Comparison of ENCODE assay signal across 13 cellular contexts in genomic region chr6:168603234-168603633, GRCh38.
DNase-seq lines count a peak whose midpoint lies in the region; ATAC-seq and TF ChIP-seq lines count a peak whose summit lies in the region.
"Had no signal": no experiment of that assay in that cellular context is flagged by ENCODE, and none has a peak within 500 bp of the region (broad histone marks: within the 10 kb centered on the region; RNA-seq: fewer than 3 reads in every experiment).

No MANE protein-coding gene starts in this region.

- H3K36me3 Mint-ChIP-seq in type B pancreatic cell = no peaks in the 10 kb centered on the region
- H3K36me3 Mint-ChIP-seq: CD4-positive, CD25-positive, alpha-beta regulatory T cell had no signal

- peak; percentile 40 for DNase-seq in DMS 273 (lab: John Stamatoyannopoulos, UW; ENCODE audit: unreplicated experiment)
- DNase-seq in DMS 273 treated with DMSO at 0.1 percent for 48 hours (lab: John Stamatoyannopoulos, UW) = no peak
- DNase-seq in NCI-H524 treated with DMSO at 0.1 percent for 48 hours (lab: John Stamatoyannopoulos, UW) = peak; percentile 82
- DNase-seq in islet precursor cell = peak; percentile 1
- peak; percentile 54 for DNase-seq in type B pancreatic cell (ENCODE audit: extremely low spot score, unreplicated experiment)
- DNase-seq in activated naive CD4-positive, alpha-beta T cell treated with Interleukin-2 at 50 U/mL for 16 hours = no peak
- DNase-seq in AML-193 (lab: John Stamatoyannopoulos, UW) = no peak
- DNase-seq: CD4-positive, CD25-positive, alpha-beta regulatory T cell; DMS79; H7 had no signal

- peaks cover 34% of the 10 kb centered on the region for H3K4me1 Mint-ChIP-seq in type B pancreatic cell (ENCODE audit: unreplicated experiment)

- no peaks in the 10 kb centered on the region for H3K27me3 Mint-ChIP-seq in type B pancreatic cell
- H3K27me3 Mint-ChIP-seq: CD4-positive, CD25-positive, alpha-beta regulatory T cell had no signal

- H3K9me3 Mint-ChIP-seq in type B pancreatic cell = no peaks in the 10 kb centered on the region
- H3K9me3 Mint-ChIP-seq: GM23338 had no signal

- no peak for TF ChIP-seq CTCF in type B pancreatic cell (conservative IDR thresholded peaks at IDR 0.05)

- ATAC-seq in HG03095 (IDR thresholded peaks at IDR 0.05; ENCODE audit: unreplicated experiment) = no peak
- ATAC-seq: GM12878, GM23338 had no signal

- no peak overlapping the region for H3K4me3 Mint-ChIP-seq in type B pancreatic cell
- H3K4me3 Mint-ChIP-seq: CD4-positive, CD25-positive, alpha-beta regulatory T cell; GM23338 had no signal

- no peak overlapping the region for H3K27ac Mint-ChIP-seq in type B pancreatic cell
- H3K27ac Mint-ChIP-seq: CD4-positive, CD25-positive, alpha-beta regulatory T cell; GM23338 had no signal

Comparison
In these comparisons a context has a peak if more than half of its experiments do, and no peak if none do; other contexts are left out.
1. DNase-seq: peak in DMS 273 (single experiment), NCI-H524 treated with DMSO at 0.1 percent for 48 hours (single experiment), islet precursor cell (single experiment) and type B pancreatic cell (single experiment); none in DMS 273 treated with DMSO at 0.1 percent for 48 hours (single experiment), activated naive CD4-positive, alpha-beta T cell treated with Interleukin-2 at 50 U/mL for 16 hours (single experiment) and AML-193 (0 of 2).